Comparison of ENCODE assay signal across 11 cellular contexts in genomic region chr20:49983848-49984408, GRCh38. TPM values are rescaled to one million over a fixed set of nuclear protein-coding genes. Genes with fewer than 3 reads are reported as not detected.
DNase-seq lines count a peak whose midpoint lies in the region; ATAC-seq and TF ChIP-seq lines count a peak whose summit lies in the region.
"Had no signal": no experiment of that assay in that cellular context is flagged by ENCODE, and none has a peak within 500 bp of the region (broad histone marks: within the 10 kb centered on the region; RNA-seq: fewer than 3 reads in every experiment).

No MANE protein-coding gene starts in this region.

- H3K4me2 ChIP-seq in mesenchymal stem cell (ENCODE audit: low read length, poor library complexity, severe bottlenecking) = peak overlapping the region; percentile 80

- peaks cover 0 to 21% of the 10 kb centered on the region in 2 experiments for H3K36me3 ChIP-seq in mesenchymal stem cell (ENCODE audit: control insufficient read depth in 1 of 2, insufficient read depth in 2 of 2, low read depth in 1 of 2, low read length in 2 of 2)
- peaks cover 0 to 34% (median 2%) of the 10 kb centered on the region in 4 donors for H3K36me3 ChIP-seq in upper lobe of left lung

- H2BK15ac ChIP-seq in mesenchymal stem cell (ENCODE audit: low read depth, poor library complexity, severe bottlenecking) = no peak overlapping the region

- H3K4me3 ChIP-seq in coronary artery (peak overlapping the region; percentile 83), mesenchymal stem cell (ENCODE audit: insufficient read depth in 1 of 2, low read depth in 1 of 2, low read length in 2 of 2) (peak overlapping the region in 1 of 2 experiments; percentile 85), upper lobe of left lung (peak overlapping the region; percentile 40 to 63 (median 51))

- peak overlapping the region in 1 of 2 experiments; percentile 1 for H3K4ac ChIP-seq in mesenchymal stem cell (ENCODE audit: low read depth in 1 of 2, low read length in 2 of 2)

- DNase-seq in activated T-cell treated with anti-CD3 and anti-CD28 coated beads, Interleukin-2, amount 50 U/mL, for 72 hours = no peak
- DNase-seq in activated T-cell treated with anti-CD3 and anti-CD28 coated beads, Interleukin-2, amount 50 U/mL, for 1 hour = no peak
- no peak for DNase-seq in coronary artery (ENCODE audit: low spot score)
- DNase-seq in mesenchymal stem cell = peak; percentile 46
- peak in 1 of 2 donors; percentile 68 for DNase-seq in upper lobe of left lung
- DNase-seq in epidermal melanocyte (ENCODE audit: insufficient read length, low spot score) = no peak
- no peak for DNase-seq in retina
- no peak for DNase-seq in HuH-7.5 (ENCODE audit: low spot score)
- DNase-seq: activated effector memory CD4-positive, alpha-beta T cell treated with Interleukin-2 at 50 U/mL for 16 hours; DMS79 treated with DMSO at 0.1 percent for 48 hours; NCI-H446 treated with DMSO at 0.1 percent for 48 hours had no signal

- WGBS in mesenchymal stem cell = 37% methylated on average over 18 of the region's 18 CpGs
- 71 to 75% methylated on average over 6 to 17 of the region's 18 CpGs for WGBS in upper lobe of left lung, 2 donors

- peak overlapping the region; percentile 1 for H4K91ac ChIP-seq in mesenchymal stem cell (ENCODE audit: low read length)

- H3K27ac ChIP-seq in coronary artery = peak overlapping the region; percentile 2 to 87
- H3K27ac ChIP-seq in mesenchymal stem cell (ENCODE audit: low read length, poor library complexity, severe bottlenecking) = no peak overlapping the region
- H3K27ac ChIP-seq in upper lobe of left lung = peak overlapping the region; percentile 71 to 90 (median 86)

- H3K27ac Mint-ChIP-seq in activated T-cell treated with anti-CD3 and anti-CD28 coated beads, Interleukin-2, amount 50 U/mL, for 72 hours = no peak overlapping the region

- H3K79me1 ChIP-seq in mesenchymal stem cell (replicated peaks; ENCODE audit: low read length, poor library complexity, severe bottlenecking) = peaks cover 13% of the 10 kb centered on the region

- peak overlapping the region in 1 of 2 experiments; percentile 46 for H3K23ac ChIP-seq in mesenchymal stem cell (ENCODE audit: low read length in 2 of 2)

- TF ChIP-seq POLR2A in upper lobe of left lung (IDR thresholded peaks at IDR 0.05) = no peak

- no peak overlapping the region for H2AK5ac ChIP-seq in mesenchymal stem cell (ENCODE audit: low read length, severe bottlenecking)

- peak overlapping the region; percentile 87 for H3K9ac ChIP-seq in mesenchymal stem cell (ENCODE audit: low read length)

- H3K9me3 Mint-ChIP-seq in activated T-cell treated with anti-CD3 and anti-CD28 coated beads, Interleukin-2, amount 50 U/mL, for 72 hours = no peaks in the 10 kb centered on the region

- H3K4me3 Mint-ChIP-seq in activated T-cell treated with anti-CD3 and anti-CD28 coated beads, Interleukin-2, amount 50 U/mL, for 72 hours = peak overlapping the region; percentile 58 to 79

- no peak for TF ChIP-seq CTCF in coronary artery (IDR thresholded peaks at IDR 0.05)
- no peak for TF ChIP-seq CTCF in upper lobe of left lung (IDR thresholded peaks at IDR 0.05)

- H3K27me3 Mint-ChIP-seq in activated T-cell treated with anti-CD3 and anti-CD28 coated beads, Interleukin-2, amount 50 U/mL, for 72 hours (ENCODE audit: low read depth) = peaks cover 27% of the 10 kb centered on the region

- peak overlapping the region in 1 of 2 experiments; percentile 42 for H2BK12ac ChIP-seq in mesenchymal stem cell (ENCODE audit: low read length in 2 of 2)

- H3K27me3 ChIP-seq in mesenchymal stem cell (ENCODE audit: control insufficient read depth in 1 of 2, insufficient read depth in 1 of 2, low read length in 2 of 2) (peaks cover 0 to 5% of the 10 kb centered on the region in 2 experiments), upper lobe of left lung (peaks cover 0 to 7% (median 0%) of the 10 kb centered on the region in 4 donors)

- no peaks in the 10 kb centered on the region for H3K9me3 ChIP-seq in mesenchymal stem cell (ENCODE audit: control insufficient read depth, low read length)
- H3K9me3 ChIP-seq in upper lobe of left lung = no peaks in the 10 kb centered on the region

- peaks cover 58% of the 10 kb centered on the region for H3K4me1 ChIP-seq in mesenchymal stem cell (ENCODE audit: control insufficient read depth, insufficient read depth, low read depth, low read length)
- peaks cover 30 to 67% (median 38%) of the 10 kb centered on the region in 4 donors for H3K4me1 ChIP-seq in upper lobe of left lung

- H3K18ac ChIP-seq in mesenchymal stem cell (ENCODE audit: low read depth in 1 of 2, low read length in 2 of 2) = peak overlapping the region in 1 of 2 experiments; percentile 5

- H4K8ac ChIP-seq in mesenchymal stem cell (ENCODE audit: low read length) = no peak overlapping the region

- H2AFZ ChIP-seq in mesenchymal stem cell (ENCODE audit: low read depth, low read length) = no peak overlapping the region

- peaks cover 32% of the 10 kb centered on the region for H3K4me1 Mint-ChIP-seq in activated T-cell treated with anti-CD3 and anti-CD28 coated beads, Interleukin-2, amount 50 U/mL, for 72 hours (ENCODE audit: low read depth)

- TF ChIP-seq EP300 in upper lobe of left lung (IDR thresholded peaks at IDR 0.05) = no peak

- H2BK120ac ChIP-seq in mesenchymal stem cell (ENCODE audit: low read depth, low read length) = no peak overlapping the region

- ATAC-seq in activated T-cell treated with anti-CD3 and anti-CD28 coated beads, Interleukin-2, amount 50 U/mL, for 72 hours (replicated peaks in 1 of 2) = no peak
- ATAC-seq in upper lobe of left lung (ENCODE audit: low FRiP score in 2 of 2) = no peak

- no peak overlapping the region for H2BK5ac ChIP-seq in mesenchymal stem cell (ENCODE audit: low read depth, low read length, poor library complexity, severe bottlenecking)

- no peaks in the 10 kb centered on the region for H3K36me3 Mint-ChIP-seq in activated T-cell treated with anti-CD3 and anti-CD28 coated beads, Interleukin-2, amount 50 U/mL, for 72 hours (ENCODE audit: insufficient read depth in 2 of 2)

- H3K14ac ChIP-seq in mesenchymal stem cell (ENCODE audit: low read length in 2 of 2) = peak overlapping the region in 1 of 2 experiments; percentile 69

RNA-seq across cellular contexts. Expression of gene SNAI1, which starts 1.1 kb away (rescaled TPM):
- 1 to 10 TPM; 1.3 TPM for total RNA-seq in activated T-cell treated with anti-CD3 and anti-CD28 coated beads, Interleukin-2, amount 50 U/mL, for 72 hours
- polyA plus RNA-seq in mesenchymal stem cell (2013, experiment 1 of 2) = 36.2 TPM
- 36.0 TPM for polyA plus RNA-seq in mesenchymal stem cell (2013, experiment 2 of 2)
- 10 to 100 TPM in 1 of 6 donors, 1 to 10 TPM in 5; 3.9 to 11.0 (median 5.1) TPM for total RNA-seq in upper lobe of left lung

RNA-seq across cellular contexts. Expression of gene RNF114, which starts 47.7 kb away (rescaled TPM):
- 100 to 1,000 TPM in 1 of 2 donors, 10 to 100 TPM in 1; 99.2 to 113 TPM for total RNA-seq in activated T-cell treated with anti-CD3 and anti-CD28 coated beads, Interleukin-2, amount 50 U/mL, for 72 hours
- 37.3 TPM for polyA plus RNA-seq in mesenchymal stem cell (2013, experiment 1 of 2)
- 35.5 TPM for polyA plus RNA-seq in mesenchymal stem cell (2013, experiment 2 of 2)
- 100 to 1,000 TPM in 4 of 6 donors, 10 to 100 TPM in 2; 72.4 to 248 (median 173) TPM for total RNA-seq in upper lobe of left lung
